Comparison of ENCODE assay signal across 27 cellular contexts in the genomic region with DNA sequence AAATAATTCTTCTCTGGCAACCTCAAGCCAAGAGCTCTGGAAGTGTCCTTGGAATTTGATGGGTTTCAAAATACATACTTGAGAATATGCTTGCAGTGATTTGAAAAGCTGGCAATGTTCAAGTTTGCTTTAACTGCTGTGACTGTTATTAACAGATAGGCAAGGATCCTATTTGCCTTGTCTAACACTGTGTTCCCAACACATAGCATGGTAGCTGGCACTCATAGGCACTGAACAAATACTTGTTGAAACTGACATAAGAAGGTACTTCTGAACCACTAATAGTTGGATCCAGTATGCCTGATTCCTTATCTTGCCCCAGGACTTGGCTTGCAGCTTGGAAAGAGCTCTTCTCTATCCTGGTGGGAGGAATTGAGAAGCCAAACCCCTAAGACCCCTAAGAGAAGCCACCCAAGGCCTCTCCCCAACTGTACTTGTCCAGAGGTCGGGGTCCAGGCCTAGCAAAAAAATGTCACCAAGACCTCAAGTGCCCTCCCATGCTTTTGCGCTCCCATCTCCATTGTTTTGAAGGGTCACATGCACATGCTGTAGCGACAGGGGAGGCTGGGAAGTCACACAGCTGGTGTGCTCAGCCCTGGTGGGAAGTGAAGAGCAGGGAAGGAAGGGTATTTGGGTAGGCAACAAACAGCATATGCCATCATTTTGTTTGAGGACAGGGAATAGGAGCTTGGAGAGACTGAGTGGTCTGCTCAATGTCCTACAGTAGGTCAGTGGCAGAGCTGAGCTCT.
DNase-seq lines count a peak whose midpoint lies in the region; ATAC-seq and TF ChIP-seq lines count a peak whose summit lies in the region.
"Had no signal": no experiment of that assay in that cellular context is flagged by ENCODE, and none has a peak within 500 bp of the region (broad histone marks: within the 10 kb centered on the region; RNA-seq: fewer than 3 reads in every experiment).

No MANE protein-coding gene starts in this region.

- H2BK120ac ChIP-seq in mesendoderm (ENCODE audit: low read depth, low read length): no peak overlapping the region

- H3K4me1 ChIP-seq in right atrium auricular region: peaks cover 0 to 49% of the 10 kb centered on the region in 2 donors
- H3K4me1 ChIP-seq in mesendoderm (ENCODE audit: control insufficient read depth, low read depth, low read length): peaks cover 13% of the 10 kb centered on the region
- H3K4me1 ChIP-seq in colonic mucosa: peaks cover 9% of the 10 kb centered on the region

- H3K27me3 ChIP-seq in right atrium auricular region (no peaks in the 10 kb centered on the region), mesendoderm (ENCODE audit: insufficient read depth, low read length, poor library complexity) (no peaks in the 10 kb centered on the region), colonic mucosa (no peaks in the 10 kb centered on the region)
- H3K27me3 ChIP-seq: heart left ventricle had no signal

- H3K9ac ChIP-seq in mesendoderm (ENCODE audit: low read length): no peak overlapping the region
- no peak overlapping the region for H3K9ac ChIP-seq in colonic mucosa (ENCODE audit: low read depth in 2 of 2, low read length in 2 of 2)
- H3K9ac ChIP-seq: GM23248 had no signal

- DNase-seq in cardiac septum (ENCODE audit: low spot score): peak; percentile 46
- no peak for DNase-seq in right atrium auricular region (ENCODE audit: low spot score)
- DNase-seq in coronary artery (ENCODE audit: low spot score): peak; percentile 59
- DNase-seq in mesendoderm: no peak
- DNase-seq in DMS153 (lab: John Stamatoyannopoulos, UW): no peak
- DNase-seq in colonic mucosa: no peak
- DNase-seq in stimulated activated CD4-positive, alpha-beta T cell treated with anti-CD3 and anti-CD28 coated beads, Interleukin-4, amount 100 ng/mL, for 24 hours: no peak
- DNase-seq: activated CD4-positive, alpha-beta memory T cell treated with anti-CD3 and anti-CD28 coated beads, Interleukin-2, amount 10 ng/mL, durations not matched to agents 7 days and 5 days; activated CD8-positive, alpha-beta memory T cell treated with anti-CD3 and anti-CD28 coated beads, Interleukin-2, amount 50 U/mL, for 4 hours; activated naive CD4-positive, alpha-beta T cell treated with anti-CD3 and anti-CD28 coated beads for 36 hours; AML-193; Calu3; CD4-positive, CD25-positive, alpha-beta regulatory T cell; foreskin fibroblast; GM23248; heart left ventricle; KBM-7; NCI-H1105; NCI-H187; NCI-H524 treated with DMSO at 0.1 percent for 48 hours; SIG-M5; substantia nigra had no signal

- no peak overlapping the region for H4K8ac ChIP-seq in mesendoderm (ENCODE audit: low read depth, low read length)

- H3K4me3 ChIP-seq in right atrium auricular region (no peak overlapping the region), coronary artery (no peak overlapping the region), mesendoderm (ENCODE audit: low read length) (no peak overlapping the region), colonic mucosa (no peak overlapping the region)
- H3K4me3 ChIP-seq: A549, GM23248, heart left ventricle had no signal

- no peak overlapping the region for H3K4ac ChIP-seq in mesendoderm (ENCODE audit: low read depth, low read length)

- no peak for TF ChIP-seq CTCF in right atrium auricular region (IDR thresholded peaks at IDR 0.05)
- no peak for TF ChIP-seq CTCF in coronary artery (IDR thresholded peaks at IDR 0.05)
- TF ChIP-seq CTCF in colonic mucosa (IDR thresholded peaks at IDR 0.05): no peak

- no peak for ATAC-seq in GM21447 (IDR thresholded peaks at IDR 0.05; ENCODE audit: unreplicated experiment)
- ATAC-seq: A549; esophagus mucosa; Panc1; stimulated activated memory B cell treated with anti-CD40 and anti-IgM and Interleukin-4, amounts not matched to agents 10 μg/mL and 1 μg/mL and 100 μg/mL, for 72 hours had no signal

- H3K27ac ChIP-seq in right atrium auricular region: no peak overlapping the region
- H3K27ac ChIP-seq in coronary artery: peak overlapping the region; percentile 68 to 70
- H3K27ac ChIP-seq in mesendoderm (ENCODE audit: low read depth, low read length): no peak overlapping the region
- no peak overlapping the region for H3K27ac ChIP-seq in colonic mucosa
- H3K27ac ChIP-seq: A549, GM23248, heart left ventricle had no signal

- no peaks in the 10 kb centered on the region for H3K79me1 ChIP-seq in mesendoderm (ENCODE audit: low read length)

- H3K4me2 ChIP-seq in mesendoderm (ENCODE audit: low read length): no peak overlapping the region
- H3K4me2 ChIP-seq: A549 had no signal

- H3K9me3 ChIP-seq in right atrium auricular region (no peaks in the 10 kb centered on the region), colonic mucosa (no peaks in the 10 kb centered on the region)
- H3K9me3 ChIP-seq: A549, heart left ventricle had no signal

- H3K36me3 ChIP-seq in right atrium auricular region (no peaks in the 10 kb centered on the region), mesendoderm (ENCODE audit: control insufficient read depth, insufficient read depth, low read length) (no peaks in the 10 kb centered on the region), colonic mucosa (no peaks in the 10 kb centered on the region)
- H3K36me3 ChIP-seq: heart left ventricle had no signal

- H3K56ac ChIP-seq in mesendoderm (ENCODE audit: low read length): peak overlapping the region; percentile 42

- H3K79me2 ChIP-seq in mesendoderm (ENCODE audit: control insufficient read depth, insufficient read depth, low read length): no peaks in the 10 kb centered on the region

- no peak overlapping the region for H2AK5ac ChIP-seq in mesendoderm (ENCODE audit: low read length)

- no peak overlapping the region for H3K23ac ChIP-seq in mesendoderm (ENCODE audit: low read length)

- no peak overlapping the region for H2BK5ac ChIP-seq in mesendoderm (ENCODE audit: low read length)

- no peak overlapping the region for H4K5ac ChIP-seq in mesendoderm (ENCODE audit: low read length)

- intact Hi-C loops in cardiac septum (cut with DNase I): no loop called here
- intact Hi-C loops in colonic mucosa (cut with DNase I): no loop called here

- H2BK15ac ChIP-seq in mesendoderm (replicated peaks; ENCODE audit: low read depth): no peak overlapping the region

- WGBS in mesendoderm (ENCODE audit: extremely low coverage, insufficient coverage, low lambda C conversion rate): no CpG with 5 or more reads among the region's 3 CpGs

- H3K18ac ChIP-seq in mesendoderm (ENCODE audit: low read length): no peak overlapping the region

Comparison
In these comparisons a context has a peak if more than half of its experiments do, and no peak if none do; other contexts are left out.
1. DNase-seq: peak in cardiac septum (single experiment) and coronary artery (single experiment); none in right atrium auricular region (single experiment), mesendoderm (single experiment), DMS153 (single experiment), colonic mucosa (single experiment) and stimulated activated CD4-positive, alpha-beta T cell treated with anti-CD3 and anti-CD28 coated beads, Interleukin-4, amount 100 ng/mL, for 24 hours (single experiment).
2. H3K27ac ChIP-seq: peak in coronary artery (2 of 2); none in right atrium auricular region (0 of 2), mesendoderm (single experiment) and colonic mucosa (single experiment).